8 cellular contexts compared by ENCODE assay signal in genomic region chr20:1313236-1313964, GRCh38. TPM values are rescaled to one million over a fixed set of nuclear protein-coding genes. Genes with fewer than 3 reads are reported as not detected.
DNase-seq lines count a peak whose midpoint lies in the region; ATAC-seq and TF ChIP-seq lines count a peak whose summit lies in the region.

No MANE protein-coding gene starts in this region.

- WGBS in GM23248 (ENCODE audit: low coverage in 1 of 2, low lambda C conversion rate in 2 of 2, missing lambda C conversion rate in 2 of 2), 2 experiments = 9 to 15% methylated on average over 25 to 31 of the region's 38 CpGs

- peaks cover 10% of the 10 kb centered on the region for H3K36me3 Mint-ChIP-seq in endothelial cell (ENCODE audit: low read depth, unreplicated experiment)
- no peaks in the 10 kb centered on the region for H3K36me3 Mint-ChIP-seq in mesothelial cell of epicardium

- TF ChIP-seq CTCF in endothelial cell (IDR thresholded peaks at IDR 0.05; ENCODE audit: unreplicated experiment) (peak; percentile 99), mesothelial cell of epicardium (IDR thresholded peaks at IDR 0.05; ENCODE audit: unreplicated experiment) (peak; percentile 97)

- no peaks in the 10 kb centered on the region for H3F3A ChIP-seq in GM23248 (ENCODE audit: insufficient read depth)

- H3K4me3 ChIP-seq in GM23248 = peak overlapping the region; percentile 70

- no peaks in the 10 kb centered on the region for H3K79me2 ChIP-seq in GM23248 (ENCODE audit: insufficient read depth)

- H4K20me1 ChIP-seq in GM23248 (ENCODE audit: insufficient read depth) = no peaks in the 10 kb centered on the region

- no peaks in the 10 kb centered on the region for H3K9me3 Mint-ChIP-seq in endothelial cell (ENCODE audit: unreplicated experiment)
- H3K9me3 Mint-ChIP-seq in mesothelial cell of epicardium = no peaks in the 10 kb centered on the region

- in situ Hi-C loops in ACHN (cut with HindIII; ENCODE audit: low pct_ligation_motif_present, low pct_unique_long_range_greater_than_20kb, low sequenced_read_pairs) = loop anchor here (25.0 kb wide), 1 partner anchor 124 kb away; no protein-coding TSS in a partner anchor
- in situ Hi-C loops in GM23248 (cut with MboI) = no loop called here

- DNase-seq in ACHN (peak; percentile 59), GM23248 (peak; percentile 76), NCI-H526 treated with DMSO at 0.1 percent for 48 hours (lab: John Stamatoyannopoulos, UW) (peak; percentile 67), endothelial cell (ENCODE audit: low spot score) (peak; percentile 85), mesothelial cell of epicardium (ENCODE audit: low spot score in 2 of 2, unreplicated experiment in 2 of 2) (peak; percentile 64 to 87)
- DNase-seq in activated CD8-positive, alpha-beta memory T cell treated with anti-CD3 and anti-CD28 coated beads, Interleukin-2, amount 50 U/mL, for 24 hours (ENCODE audit: extremely low read depth) = peak; percentile 18
- DNase-seq in stimulated activated CD8-positive, alpha-beta memory T cell treated with anti-CD3 and anti-CD28 coated beads, Interleukin-2, amount 100 ng/mL, for 1 hour (ENCODE audit: low read depth in 2 of 2) = peak; percentile 26 to 45

- no peak for ATAC-seq in HG03460 (IDR thresholded peaks at IDR 0.05; ENCODE audit: unreplicated experiment)

- H3K9me2 ChIP-seq in GM23248 (ENCODE audit: insufficient read depth) = no peaks in the 10 kb centered on the region

- H3K27me3 Mint-ChIP-seq in endothelial cell (ENCODE audit: unreplicated experiment) (peaks cover 4% of the 10 kb centered on the region), mesothelial cell of epicardium (ENCODE audit: low read depth) (peaks cover 10% of the 10 kb centered on the region)

- H3K4me2 ChIP-seq in GM23248 (ENCODE audit: unreplicated experiment) = peak overlapping the region; percentile 74

- H3K36me3 ChIP-seq in GM23248 (ENCODE audit: low read depth) = no peaks in the 10 kb centered on the region

- no peak overlapping the region for H3K4me3 Mint-ChIP-seq in endothelial cell (ENCODE audit: unreplicated experiment)
- H3K4me3 Mint-ChIP-seq in mesothelial cell of epicardium = peak overlapping the region; percentile 17

- peak overlapping the region; percentile 72 for H2AFZ ChIP-seq in GM23248

- peak overlapping the region; percentile 44 for H3K9ac ChIP-seq in GM23248

- H3K27ac ChIP-seq in GM23248 = no peak overlapping the region

- H3K9me3 ChIP-seq in GM23248 (ENCODE audit: low read depth) = no peaks in the 10 kb centered on the region

- H3K4me1 Mint-ChIP-seq in endothelial cell (ENCODE audit: unreplicated experiment) (peaks cover 11% of the 10 kb centered on the region), mesothelial cell of epicardium (peaks cover 5% of the 10 kb centered on the region)

- 0 out of 2 replicates have a peak, but pooled peaks cover 6% of the 10 kb centered on the region for H3K4me1 ChIP-seq in GM23248 (ENCODE audit: insufficient read depth)

- H3K27me3 ChIP-seq in GM23248 (replicated peaks; ENCODE audit: insufficient read depth) = no peaks in the 10 kb centered on the region

- H3K27ac Mint-ChIP-seq in endothelial cell (ENCODE audit: unreplicated experiment) (peak overlapping the region; percentile 93), mesothelial cell of epicardium (no peak overlapping the region)

RNA-seq across cellular contexts. Expression of gene SDCBP2, which starts 15.5 kb away (rescaled TPM):
- total RNA-seq in GM23248 (2014; rRNA removed; shearing (Covaris generic)) = 4.9 and 5.5 TPM in 2 replicates
- 4.1 and 4.2 TPM in 2 replicates for polyA plus RNA-seq in GM23248 (2016; fragmentation: Nextera tagmentation; extraction: Ambion mirVana)
- total RNA-seq in endothelial cell (ENCODE audit: unreplicated experiment) (10.1 TPM), mesothelial cell of epicardium (1.8 to 3.4 TPM (median 2.9 TPM) in 3 replicates)

RNA-seq across cellular contexts. Expression of gene SNPH, which starts 47.3 kb away (rescaled TPM):
- 11.2 and 12.9 TPM in 2 replicates for total RNA-seq in GM23248 (2014; rRNA removed; shearing (Covaris generic))
- 5.7 and 5.9 TPM in 2 replicates for polyA plus RNA-seq in GM23248 (2016; fragmentation: Nextera tagmentation; extraction: Ambion mirVana)
- 8.4 TPM for total RNA-seq in endothelial cell (ENCODE audit: unreplicated experiment)
- 3.0 to 3.4 TPM (median 3.3 TPM) in 3 replicates for total RNA-seq in mesothelial cell of epicardium

Comparison
In these comparisons a context has a peak if more than half of its experiments do, and no peak if none do; other contexts are left out.
1. DNase-seq: peak in every context shown above with its lines; median percentile 85 in endothelial cell; 76 in GM23248; 76 in mesothelial cell of epicardium; 67 in NCI-H526 treated with DMSO at 0.1 percent for 48 hours; 59 in ACHN; 36 in stimulated activated CD8-positive, alpha-beta memory T cell treated with anti-CD3 and anti-CD28 coated beads, Interleukin-2, amount 100 ng/mL, for 1 hour; 18 in activated CD8-positive, alpha-beta memory T cell treated with anti-CD3 and anti-CD28 coated beads, Interleukin-2, amount 50 U/mL, for 24 hours.